In the genomic region with DNA sequence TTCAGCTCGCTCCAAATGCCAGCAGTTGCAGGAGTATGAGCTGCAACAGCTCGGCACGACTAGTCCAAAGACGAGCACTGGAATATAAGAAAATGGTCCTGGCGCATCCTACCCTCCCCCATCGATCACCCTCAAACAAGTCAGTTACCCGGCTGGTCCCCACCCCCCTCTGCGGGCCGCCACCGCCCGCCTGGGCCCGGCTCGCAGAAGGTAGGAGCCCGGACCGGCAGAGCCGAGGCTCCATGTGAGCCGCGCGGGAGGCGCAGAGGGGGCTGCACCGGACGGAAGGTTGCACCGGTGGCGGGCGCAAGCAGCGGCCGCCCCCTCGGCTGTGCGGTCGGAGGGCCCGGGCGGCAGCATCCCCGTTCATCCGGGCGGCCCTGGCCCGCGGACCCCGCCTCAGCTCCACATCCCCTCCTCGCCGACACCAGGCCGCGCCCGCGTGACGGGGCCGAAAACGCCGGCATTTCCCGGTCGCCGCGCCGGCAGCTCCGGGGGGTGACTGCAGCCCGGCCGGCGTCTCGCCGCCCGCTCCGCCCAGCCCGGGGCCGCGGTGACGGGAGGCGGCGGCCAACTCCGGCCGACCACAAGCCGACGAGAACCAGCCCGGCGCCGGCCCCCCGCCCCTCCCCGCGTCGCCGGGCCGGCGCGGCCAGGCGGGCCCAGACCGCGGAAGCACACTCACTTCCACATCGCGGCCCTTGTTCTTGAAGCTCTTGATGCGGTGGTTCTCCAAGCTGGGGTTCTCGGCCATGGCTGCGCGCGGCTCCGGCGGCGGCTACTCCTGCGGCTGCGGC, we compare ENCODE assay signal across 8 cellular contexts. TPM values are rescaled to one million over a fixed set of nuclear protein-coding genes. Genes with fewer than 3 reads are reported as not detected.
DNase-seq lines count a peak whose midpoint lies in the region; ATAC-seq, FAIRE-seq and TF ChIP-seq lines count a peak whose summit lies in the region.

No MANE protein-coding gene starts in this region.

- peak overlapping the region; percentile 89 for H3K4me2 ChIP-seq in keratinocyte (ENCODE audit: control insufficient read depth, extremely low read depth, insufficient read depth, low read depth, low read length)

- CTCF ChIA-PET in WTC11 (lab: Charles Lee), result interaction anchor here (1.0 to 1.5 kb wide), 3 partner anchors 11 to 144 kb away, joined by 3 to 5 read pairs (median 4); a partner anchor contains a TSS

- no peak for FAIRE-seq in bronchial epithelial cell (lab: Jason Lieb, UNC)
- FAIRE-seq in keratinocyte (lab: Jason Lieb, UNC), result no peak

- DNase-seq in EL, result peak; percentile 52
- peak; percentile 64 for DNase-seq in KBM-7
- peak; percentile 50 for DNase-seq in WTC11 (ENCODE audit: low spot score)
- peak; percentile 22 for DNase-seq in bronchial epithelial cell (ENCODE audit: low read depth)
- DNase-seq in keratinocyte (ENCODE audit: low read depth, low spot score), result no peak
- DNase-seq in stimulated activated CD4-positive, alpha-beta T cell treated with anti-CD3 and anti-CD28 coated beads, Interleukin-15, amount 100 ng/mL, for 24 hours, result peak; percentile 66
- DNase-seq in CD1c-positive myeloid dendritic cell (ENCODE audit: extremely low spot score), result no peak

- H3K4me1 ChIP-seq in keratinocyte (ENCODE audit: control insufficient read depth, extremely low read depth, insufficient read depth, low read length), result peaks cover 12% of the 10 kb centered on the region

- H3K27ac ChIP-seq in keratinocyte (ENCODE audit: control insufficient read depth, insufficient read depth, low read length), result peak overlapping the region; percentile 57

- TF ChIP-seq CTCF in WTC11 (IDR thresholded peaks at IDR 0.05) (no peak), bronchial epithelial cell (IDR thresholded peaks at IDR 0.05; ENCODE audit: insufficient read depth, low read length, severe bottlenecking) (no peak), keratinocyte (optimal IDR thresholded peaks at IDR 0.05 in 1 of 3, IDR thresholded peaks at IDR 0.05 in 1 of 3, conservative IDR thresholded peaks at IDR 0.05 in 1 of 3; ENCODE audit: extremely low read depth in 1 of 3, insufficient read depth in 2 of 3, low read length in 3 of 3) (no peak)

- in situ Hi-C loops in KBM-7 (cut with MboI; ENCODE audit: low pct_unique_long_range_greater_than_20kb, low sequenced_read_pairs), result no loop called here

- no peaks in the 10 kb centered on the region for H3K9me3 Mint-ChIP-seq in WTC11

- no peaks in the 10 kb centered on the region for H3K36me3 ChIP-seq in bronchial epithelial cell (ENCODE audit: control insufficient read depth, insufficient read depth, low read length)
- peaks cover 0 to 6% of the 10 kb centered on the region in 2 experiments for H3K36me3 ChIP-seq in keratinocyte (ENCODE audit: control insufficient read depth in 2 of 2, extremely low read depth in 1 of 2, insufficient read depth in 2 of 2, low read length in 2 of 2)

- dilution Hi-C loops in keratinocyte (cut with MboI; ENCODE audit: extremely low pct_ligation_motif_present, low sequenced_read_pairs), result no loop called here

- POLR2A ChIA-PET in WTC11 (lab: Charles Lee), result interaction anchor here (0.9 to 1.7 kb wide), 4 partner anchors 12 to 348 kb away, joined by 3 to 9 read pairs (median 3); a partner anchor contains a TSS

- peak overlapping the region; percentile 97 for H3K27ac Mint-ChIP-seq in WTC11

- H3K9ac ChIP-seq in keratinocyte (ENCODE audit: control insufficient read depth, extremely low read depth, insufficient read depth, low read length), result peak overlapping the region; percentile 91

- H3K27me3 ChIP-seq in bronchial epithelial cell (ENCODE audit: control insufficient read depth, insufficient read depth, low read length) (no peaks in the 10 kb centered on the region), keratinocyte (ENCODE audit: control insufficient read depth, extremely low read depth, insufficient read depth, low read length) (no peaks in the 10 kb centered on the region)

- H3K4me3 Mint-ChIP-seq in WTC11, result peak overlapping the region; percentile 96

- H3K79me2 ChIP-seq in keratinocyte (ENCODE audit: control insufficient read depth, insufficient read depth, low read length), result peaks cover 49% of the 10 kb centered on the region

- peaks cover 33% of the 10 kb centered on the region for H3K4me1 Mint-ChIP-seq in WTC11

- H3K36me3 Mint-ChIP-seq in WTC11, result no peaks in the 10 kb centered on the region

- ATAC-seq in GM21526 (IDR thresholded peaks at IDR 0.05; ENCODE audit: low FRiP score, unreplicated experiment) (peak; percentile 26), WTC11 (peak; percentile 5)

- no peaks in the 10 kb centered on the region for H3K27me3 Mint-ChIP-seq in WTC11 (ENCODE audit: low read depth)

- H3K9me1 ChIP-seq in keratinocyte (ENCODE audit: control insufficient read depth, extremely low read depth, insufficient read depth, low read length), result no peaks in the 10 kb centered on the region

- H4K20me1 ChIP-seq in keratinocyte (ENCODE audit: control insufficient read depth, extremely low read depth, insufficient read depth, low read length), result peaks cover 10% of the 10 kb centered on the region

- peak overlapping the region; percentile 54 for H2AFZ ChIP-seq in keratinocyte (ENCODE audit: control insufficient read depth, low read length)

- no peaks in the 10 kb centered on the region for H3K9me3 ChIP-seq in keratinocyte (ENCODE audit: control insufficient read depth, low read depth, low read length)

- H3K4me3 ChIP-seq in bronchial epithelial cell (ENCODE audit: low read depth, low read length) (peak overlapping the region; percentile 83), keratinocyte (ENCODE audit: control insufficient read depth in 2 of 3, extremely low read depth in 1 of 3, insufficient read depth in 2 of 3, low read depth in 1 of 3, low read length in 3 of 3) (peak overlapping the region; percentile 68 to 78 (median 76))

TF ChIP-seq in WTC11, 78 proteins besides CTCF, POLR2A, EP300 and RAD21 (continues in another document):
- TF ChIP-seq, protein P1, sequence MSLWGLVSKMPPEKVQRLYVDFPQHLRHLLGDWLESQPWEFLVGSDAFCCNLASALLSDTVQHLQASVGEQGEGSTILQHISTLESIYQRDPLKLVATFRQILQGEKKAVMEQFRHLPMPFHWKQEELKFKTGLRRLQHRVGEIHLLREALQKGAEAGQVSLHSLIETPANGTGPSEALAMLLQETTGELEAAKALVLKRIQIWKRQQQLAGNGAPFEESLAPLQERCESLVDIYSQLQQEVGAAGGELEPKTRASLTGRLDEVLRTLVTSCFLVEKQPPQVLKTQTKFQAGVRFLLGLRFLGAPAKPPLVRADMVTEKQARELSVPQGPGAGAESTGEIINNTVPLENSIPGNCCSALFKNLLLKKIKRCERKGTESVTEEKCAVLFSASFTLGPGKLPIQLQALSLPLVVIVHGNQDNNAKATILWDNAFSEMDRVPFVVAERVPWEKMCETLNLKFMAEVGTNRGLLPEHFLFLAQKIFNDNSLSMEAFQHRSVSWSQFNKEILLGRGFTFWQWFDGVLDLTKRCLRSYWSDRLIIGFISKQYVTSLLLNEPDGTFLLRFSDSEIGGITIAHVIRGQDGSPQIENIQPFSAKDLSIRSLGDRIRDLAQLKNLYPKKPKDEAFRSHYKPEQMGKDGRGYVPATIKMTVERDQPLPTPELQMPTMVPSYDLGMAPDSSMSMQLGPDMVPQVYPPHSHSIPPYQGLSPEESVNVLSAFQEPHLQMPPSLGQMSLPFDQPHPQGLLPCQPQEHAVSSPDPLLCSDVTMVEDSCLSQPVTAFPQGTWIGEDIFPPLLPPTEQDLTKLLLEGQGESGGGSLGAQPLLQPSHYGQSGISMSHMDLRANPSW (CRISPR knock-in tag; conservative IDR thresholded peaks at IDR 0.05; ENCODE audit: low read depth), result no peak
- TF ChIP-seq TCF7 (CRISPR knock-in tag; IDR thresholded peaks at IDR 0.05; ENCODE audit: low read depth) (no peak), OVOL2 (CRISPR knock-in tag; IDR thresholded peaks at IDR 0.05; ENCODE audit: borderline replicate concordance) (no peak), NFATC4 (CRISPR knock-in tag; IDR thresholded peaks at IDR 0.05) (no peak), ZNF396 (CRISPR knock-in tag; IDR thresholded peaks at IDR 0.05; ENCODE audit: borderline replicate concordance) (no peak), SOX15 (CRISPR knock-in tag; IDR thresholded peaks at IDR 0.05) (no peak), CBFB (CRISPR knock-in tag; IDR thresholded peaks at IDR 0.05; ENCODE audit: low read depth) (0 out of 2 replicates have a peak, but pooled peaks have one; percentile 6), FOXK1 (CRISPR knock-in tag; IDR thresholded peaks at IDR 0.05) (0 out of 2 replicates have a peak, but pooled peaks have one; percentile 15)
- TF ChIP-seq, protein P2, sequence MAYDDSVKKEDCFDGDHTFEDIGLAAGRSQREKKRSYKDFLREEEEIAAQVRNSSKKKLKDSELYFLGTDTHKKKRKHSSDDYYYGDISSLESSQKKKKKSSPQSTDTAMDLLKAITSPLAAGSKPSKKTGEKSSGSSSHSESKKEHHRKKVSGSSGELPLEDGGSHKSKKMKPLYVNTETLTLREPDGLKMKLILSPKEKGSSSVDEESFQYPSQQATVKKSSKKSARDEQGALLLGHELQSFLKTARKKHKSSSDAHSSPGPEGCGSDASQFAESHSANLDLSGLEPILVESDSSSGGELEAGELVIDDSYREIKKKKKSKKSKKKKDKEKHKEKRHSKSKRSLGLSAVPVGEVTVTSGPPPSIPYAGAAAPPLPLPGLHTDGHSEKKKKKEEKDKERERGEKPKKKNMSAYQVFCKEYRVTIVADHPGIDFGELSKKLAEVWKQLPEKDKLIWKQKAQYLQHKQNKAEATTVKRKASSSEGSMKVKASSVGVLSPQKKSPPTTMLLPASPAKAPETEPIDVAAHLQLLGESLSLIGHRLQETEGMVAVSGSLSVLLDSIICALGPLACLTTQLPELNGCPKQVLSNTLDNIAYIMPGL (CRISPR knock-in tag; IDR thresholded peaks at IDR 0.05), result peak; percentile 66; the same call in 1 of the 2 replicates
- TF ChIP-seq, protein P3, sequence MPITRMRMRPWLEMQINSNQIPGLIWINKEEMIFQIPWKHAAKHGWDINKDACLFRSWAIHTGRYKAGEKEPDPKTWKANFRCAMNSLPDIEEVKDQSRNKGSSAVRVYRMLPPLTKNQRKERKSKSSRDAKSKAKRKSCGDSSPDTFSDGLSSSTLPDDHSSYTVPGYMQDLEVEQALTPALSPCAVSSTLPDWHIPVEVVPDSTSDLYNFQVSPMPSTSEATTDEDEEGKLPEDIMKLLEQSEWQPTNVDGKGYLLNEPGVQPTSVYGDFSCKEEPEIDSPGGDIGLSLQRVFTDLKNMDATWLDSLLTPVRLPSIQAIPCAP (CRISPR knock-in tag; IDR thresholded peaks at IDR 0.05), result no peak

RNA-seq across cellular contexts. Expression of a gene that starts 0.5 kb away (rescaled TPM):
- total RNA-seq in WTC11 (2021) (44.2 to 47.6 TPM (median 44.4 TPM) in 3 replicates), bronchial epithelial cell (25.9 and 26.9 TPM in 2 replicates)
- 23.8 to 43.8 TPM (median 37.3 TPM) in 3 replicates for polyA plus RNA-seq in keratinocyte
- 24.1 TPM for polyA plus RNA-seq in keratinocyte (2011; ENCODE audit: low read depth)
- polyA plus RNA-seq in keratinocyte (2011; cell fraction: cytosol; rRNA removed), result 26.8 and 51.2 TPM in 2 replicates
- polyA plus RNA-seq in keratinocyte (2011; cell fraction: nucleus; rRNA removed), result 22.9 and 27.5 TPM in 2 replicates
- 27.6 and 38.5 TPM in 2 replicates for polyA plus RNA-seq in keratinocyte (2012; ENCODE audit: low replicate concordance)
- 27.9 to 47.5 TPM (median 28.9 TPM) in 3 replicates for polyA minus RNA-seq in keratinocyte
- polyA minus RNA-seq in keratinocyte (2011; cell fraction: cytosol; rRNA and poly(A)+ RNA removed), result 26.5 TPM
- polyA minus RNA-seq in keratinocyte (2011; cell fraction: nucleus; rRNA and poly(A)+ RNA removed), result 16.0 and 33.0 TPM in 2 replicates

Comparison
In these comparisons a context has a peak if more than half of its experiments do, and no peak if none do; other contexts are left out.
1. DNase-seq: peak in EL (single experiment), KBM-7 (single experiment), WTC11 (single experiment), bronchial epithelial cell (single experiment) and stimulated activated CD4-positive, alpha-beta T cell treated with anti-CD3 and anti-CD28 coated beads, Interleukin-15, amount 100 ng/mL, for 24 hours (single experiment); none in keratinocyte (single experiment) and CD1c-positive myeloid dendritic cell (single experiment).